8 cellular contexts compared by ENCODE assay signal in genomic region chr11:126212089-126212660, GRCh38. TPM values are rescaled to one million over a fixed set of nuclear protein-coding genes. Genes with fewer than 3 reads are reported as not detected.
DNase-seq lines count a peak whose midpoint lies in the region; FAIRE-seq and TF ChIP-seq lines count a peak whose summit lies in the region.

No MANE protein-coding gene starts in this region.

- FAIRE-seq in frontal cortex (lab: Jason Lieb, UNC), result no peak

- H3K4me1 ChIP-seq in NT2/D1 (ENCODE audit: insufficient read depth, insufficient read length), result peaks cover 3% of the 10 kb centered on the region
- H3K4me1 ChIP-seq in ovary (ENCODE audit: insufficient read depth), result peaks cover 3% of the 10 kb centered on the region

- H3K36me3 ChIP-seq in NT2/D1 (ENCODE audit: insufficient read depth, insufficient read length, low read length) (peaks cover 37% of the 10 kb centered on the region), ovary (no peaks in the 10 kb centered on the region)

- no peaks in the 10 kb centered on the region for H3K9me3 ChIP-seq in NT2/D1 (ENCODE audit: insufficient read depth, low read length)
- no peaks in the 10 kb centered on the region for H3K9me3 ChIP-seq in ovary

- WGBS in ovary, 3 donors, result 1 to 2% (median 2%) methylated on average over 15 of the region's 15 CpGs

- H3K9ac ChIP-seq in NT2/D1 (ENCODE audit: insufficient read length, low read depth), result peak overlapping the region; percentile 94

- no peak overlapping the region for H3K27ac ChIP-seq in ovary

- no peaks in the 10 kb centered on the region for H3K27me3 ChIP-seq in NT2/D1 (ENCODE audit: insufficient read depth, insufficient read length)
- H3K27me3 ChIP-seq in ovary, result no peaks in the 10 kb centered on the region

- TF ChIP-seq CTCF in epithelial cell of esophagus (IDR thresholded peaks at IDR 0.05; ENCODE audit: insufficient read depth, low read depth, low read length, missing control alignments) (no peak), ovary (IDR thresholded peaks at IDR 0.05) (no peak)

- DNase-seq in EH (ENCODE audit: low read depth), result peak; percentile 25
- DNase-seq in NT2/D1 (ENCODE audit: low read depth, low spot score), result no peak
- no peak for DNase-seq in epithelial cell of esophagus (ENCODE audit: low read depth)
- no peak for DNase-seq in ovary
- no peak for DNase-seq in SHP77 treated with DMSO at 0.1 percent for 48 hours (lab: John Stamatoyannopoulos, UW)
- DNase-seq in NCI-H1092 (lab: John Stamatoyannopoulos, UW), result no peak
- DNase-seq in hippocampal formation (lab: John Stamatoyannopoulos, UW), result no peak
- no peak for DNase-seq in frontal cortex (ENCODE audit: low spot score in 2 of 2)

- no peak for TF ChIP-seq POLR2A in ovary (IDR thresholded peaks at IDR 0.05)

- TF ChIP-seq EP300 in ovary (IDR thresholded peaks at IDR 0.05), result no peak

- H3K4me3 ChIP-seq in NT2/D1 (ENCODE audit: insufficient read length, low read depth) (peak overlapping the region; percentile 90), epithelial cell of esophagus (ENCODE audit: low read length) (peak overlapping the region; percentile 89), ovary (peak overlapping the region; percentile 87)

- intact Hi-C loops in ovary (cut with DNase I), result loop anchor here in 3 of 4 donors (5.0 kb wide), 2 partner anchors 55 to 70 kb away; partner anchors contain the start of genes FOXRED1 (in 2 of the 3), SRPRA (in 2 of the 3) and TIRAP (in 1 of the 3)

RNA-seq across cellular contexts. Expression of gene FAM118B, which starts 0.6 kb away (rescaled TPM):
- total RNA-seq in ovary (10 to 100 TPM in 6 of 7 donors, 1 to 10 TPM in 1; 7.3 to 18.5 (median 12.7) TPM), frontal cortex (20.0 TPM)
- polyA plus RNA-seq in ovary, result 10 to 100 TPM in 1 of 2 donors, 1 to 10 TPM in 1; 7.4 to 18.9 TPM

RNA-seq across cellular contexts. Expression of gene RPUSD4, which starts 0.7 kb away (rescaled TPM):
- total RNA-seq in ovary (10 to 100 TPM; 18.2 to 29.0 (median 26.2) TPM), frontal cortex (36.3 TPM)
- polyA plus RNA-seq in ovary, result 10 to 100 TPM; 21.6 to 30.3 TPM

RNA-seq across cellular contexts. Expression of gene SRPRA, which starts 56.5 kb away (rescaled TPM):
- total RNA-seq in ovary (100 to 1,000 TPM in 2 of 7 donors, 10 to 100 TPM in 5; 45.3 to 113 (median 86.0) TPM), frontal cortex (6.9 TPM)
- polyA plus RNA-seq in ovary, result 100 to 1,000 TPM in 1 of 2 donors, 10 to 100 TPM in 1; 50.1 to 115 TPM

RNA-seq across cellular contexts. Expression of gene FOXRED1, which starts 56.8 kb away (rescaled TPM):
- total RNA-seq in ovary (10 to 100 TPM; 10.3 to 24.8 (median 17.3) TPM), frontal cortex (18.3 TPM)
- 10 to 100 TPM; 15.2 to 18.8 TPM for polyA plus RNA-seq in ovary
